In the genomic region with DNA sequence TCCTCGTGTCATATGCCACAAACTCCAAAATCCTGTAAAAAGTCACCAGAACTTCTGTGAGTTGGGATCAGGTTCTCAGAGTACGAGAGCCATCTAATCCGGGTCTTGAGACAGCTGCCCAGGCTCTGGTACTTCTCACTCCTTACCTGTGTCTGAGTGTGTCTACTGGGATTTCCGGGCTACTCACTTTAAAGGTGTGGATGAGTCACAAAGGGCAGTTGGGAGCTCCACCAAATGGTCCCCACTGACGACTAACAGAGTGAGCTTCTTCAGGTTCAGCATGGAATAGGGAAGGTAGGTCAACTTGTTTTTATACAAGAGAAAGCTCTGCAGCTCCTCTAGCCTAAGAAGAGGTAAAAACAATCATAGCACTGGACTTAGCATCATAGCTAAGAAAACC, we compare ENCODE assay signal across 1 cellular context.
TF ChIP-seq lines count a peak whose summit lies in the region.

No MANE protein-coding gene starts in this region.

TF ChIP-seq in IMR-90, 13 proteins besides CTCF, POLR2A, EP300 and RAD21 (continued from another document):
- TF ChIP-seq, protein P1, sequence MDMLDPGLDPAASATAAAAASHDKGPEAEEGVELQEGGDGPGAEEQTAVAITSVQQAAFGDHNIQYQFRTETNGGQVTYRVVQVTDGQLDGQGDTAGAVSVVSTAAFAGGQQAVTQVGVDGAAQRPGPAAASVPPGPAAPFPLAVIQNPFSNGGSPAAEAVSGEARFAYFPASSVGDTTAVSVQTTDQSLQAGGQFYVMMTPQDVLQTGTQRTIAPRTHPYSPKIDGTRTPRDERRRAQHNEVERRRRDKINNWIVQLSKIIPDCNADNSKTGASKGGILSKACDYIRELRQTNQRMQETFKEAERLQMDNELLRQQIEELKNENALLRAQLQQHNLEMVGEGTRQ (IDR thresholded peaks at IDR 0.05; ENCODE audit: low read depth, low read length) = no peak
- TF ChIP-seq, protein P2, sequence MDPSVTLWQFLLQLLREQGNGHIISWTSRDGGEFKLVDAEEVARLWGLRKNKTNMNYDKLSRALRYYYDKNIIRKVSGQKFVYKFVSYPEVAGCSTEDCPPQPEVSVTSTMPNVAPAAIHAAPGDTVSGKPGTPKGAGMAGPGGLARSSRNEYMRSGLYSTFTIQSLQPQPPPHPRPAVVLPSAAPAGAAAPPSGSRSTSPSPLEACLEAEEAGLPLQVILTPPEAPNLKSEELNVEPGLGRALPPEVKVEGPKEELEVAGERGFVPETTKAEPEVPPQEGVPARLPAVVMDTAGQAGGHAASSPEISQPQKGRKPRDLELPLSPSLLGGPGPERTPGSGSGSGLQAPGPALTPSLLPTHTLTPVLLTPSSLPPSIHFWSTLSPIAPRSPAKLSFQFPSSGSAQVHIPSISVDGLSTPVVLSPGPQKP (IDR thresholded peaks at IDR 0.05; ENCODE audit: borderline replicate concordance, low read depth, low read length) = no peak
- TF ChIP-seq MXI1 (IDR thresholded peaks at IDR 0.05; ENCODE audit: borderline replicate concordance, low read depth, low read length) (no peak), RFX5 (IDR thresholded peaks at IDR 0.05; ENCODE audit: low read depth, low read length) (no peak), SMC3 (IDR thresholded peaks at IDR 0.05; ENCODE audit: low read depth, low read length) (no peak), MAZ (IDR thresholded peaks at IDR 0.05; ENCODE audit: borderline replicate concordance, low read depth, low read length) (no peak), BHLHE40 (IDR thresholded peaks at IDR 0.05; ENCODE audit: low read depth, low read length) (no peak), FOS (IDR thresholded peaks at IDR 0.05; ENCODE audit: low read depth, low read length) (no peak), CEBPB (IDR thresholded peaks at IDR 0.05; ENCODE audit: low read depth, low read length) (no peak), NFE2L2 (IDR thresholded peaks at IDR 0.05; ENCODE audit: low read depth, low read length) (no peak), MAFK (IDR thresholded peaks at IDR 0.05; ENCODE audit: low read depth, low read length) (no peak), CHD1 (IDR thresholded peaks at IDR 0.05; ENCODE audit: low read depth, low read length) (no peak)
